ENCODE assay signal across 24 cellular contexts in the genomic region with DNA sequence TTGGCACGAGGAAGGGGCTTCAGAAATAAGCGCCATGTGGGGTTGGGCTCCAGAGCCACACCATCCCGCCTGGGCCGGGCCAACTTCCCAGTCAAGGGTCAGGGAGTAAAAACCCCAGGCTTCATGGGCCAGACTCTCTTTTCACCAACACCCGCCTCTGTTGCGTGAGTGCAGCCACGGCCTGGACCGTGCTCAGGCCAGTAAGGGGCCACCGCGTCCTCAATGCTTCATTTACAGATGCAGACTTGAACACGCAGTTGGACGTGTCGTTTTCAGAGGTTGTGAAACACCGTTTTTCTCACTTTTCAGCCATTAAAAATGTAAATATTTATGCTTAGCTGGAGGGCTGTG.
"Had no signal": no experiment of that assay in that cellular context is flagged by ENCODE, and none has a peak within 500 bp of the region (broad histone marks: within the 10 kb centered on the region; RNA-seq: fewer than 3 reads in every experiment).

No MANE protein-coding gene starts in this region.

- H3K36me3 ChIP-seq: heart right ventricle, left lung, ovary, prostate gland, tibial nerve, vagina had no signal

- H3K27me3 ChIP-seq: hepatocyte, left lung, ovary, tibial nerve, vagina had no signal

- H3K27me3 Mint-ChIP-seq: stimulated activated naive CD8-positive, alpha-beta T cell treated with anti-CD3 and anti-CD28 coated beads, Interleukin-15, amount 100 ng/mL, for 72 hours had no signal

- H3K9me3 ChIP-seq: heart right ventricle, left lung, ovary, prostate gland, vagina had no signal

- H2AFZ ChIP-seq: hepatocyte had no signal

- DNase-seq: heart right ventricle; kidney glomerular epithelial cell; left cardiac atrium; left lung; mesendoderm; naive thymus-derived CD4-positive, alpha-beta T cell; ovary; retina; right cardiac atrium; stimulated activated CD4-positive, alpha-beta T cell treated with anti-CD3 and anti-CD28 coated beads, Interleukin-4, amount 100 ng/mL, for 24 hours; stimulated activated naive CD4-positive, alpha-beta T cell treated with Interleukin-2 at 50 U/mL for 16 hours; stimulated activated naive CD8-positive, alpha-beta T cell treated with anti-CD3 and anti-CD28 coated beads, Interleukin-15, amount 100 ng/mL, for 72 hours; substantia nigra had no signal

- H3K79me2 ChIP-seq: hepatocyte had no signal

- H3K4me3 Mint-ChIP-seq: mesothelial cell of epicardium; naive thymus-derived CD4-positive, alpha-beta T cell; natural killer cell treated with Interleukin-12 subunit alpha and Interleukin-12 subunit beta and Interleukin-15 and Interleukin-18, amount 100 ng/mL, for 72 hours; stimulated activated effector memory CD8-positive, alpha-beta T cell treated with anti-CD3 and anti-CD28 coated beads, Interleukin-12 subunit alpha, Interleukin-12 subunit beta, amount 100 ng/mL, for 72 hours; stimulated activated naive CD8-positive, alpha-beta T cell treated with anti-CD3 and anti-CD28 coated beads, Interleukin-15, amount 100 ng/mL, for 72 hours; type B pancreatic cell had no signal

- H3K4me1 Mint-ChIP-seq: mesothelial cell of epicardium; naive thymus-derived CD4-positive, alpha-beta T cell; stimulated activated naive CD8-positive, alpha-beta T cell treated with anti-CD3 and anti-CD28 coated beads, Interleukin-15, amount 100 ng/mL, for 72 hours had no signal

- H3K27ac ChIP-seq: heart right ventricle, hepatocyte, left lung, ovary, prostate gland, skin epidermis, tibial nerve, vagina had no signal

- H3K4me1 ChIP-seq: heart right ventricle, left lung, prostate gland, tibial nerve, vagina had no signal

- H3K27ac Mint-ChIP-seq: mesothelial cell of epicardium; naive thymus-derived CD4-positive, alpha-beta T cell; natural killer cell treated with Interleukin-12 subunit alpha and Interleukin-12 subunit beta and Interleukin-15 and Interleukin-18, amount 100 ng/mL, for 72 hours; stimulated activated effector memory CD8-positive, alpha-beta T cell treated with anti-CD3 and anti-CD28 coated beads, Interleukin-12 subunit alpha, Interleukin-12 subunit beta, amount 100 ng/mL, for 72 hours; stimulated activated naive CD8-positive, alpha-beta T cell treated with anti-CD3 and anti-CD28 coated beads, Interleukin-15, amount 100 ng/mL, for 72 hours; type B pancreatic cell had no signal

- H3K36me3 Mint-ChIP-seq: mesothelial cell of epicardium; natural killer cell treated with Interleukin-12 subunit alpha and Interleukin-12 subunit beta and Interleukin-15 and Interleukin-18, amount 100 ng/mL, for 72 hours; stimulated activated effector memory CD8-positive, alpha-beta T cell treated with anti-CD3 and anti-CD28 coated beads, Interleukin-12 subunit alpha, Interleukin-12 subunit beta, amount 100 ng/mL, for 72 hours; type B pancreatic cell had no signal

- ATAC-seq: heart right ventricle; left cardiac atrium; left lung; naive thymus-derived CD4-positive, alpha-beta T cell; right cardiac atrium; sciatic nerve; stimulated activated effector memory CD8-positive, alpha-beta T cell treated with anti-CD3 and anti-CD28 coated beads, Interleukin-12 subunit alpha, Interleukin-12 subunit beta, amount 100 ng/mL, for 72 hours had no signal

- H3K4me3 ChIP-seq: heart right ventricle, hepatocyte, left lung, lung, ovary, prostate gland, skin epidermis, tibial nerve, vagina had no signal

- H3K4me2 ChIP-seq: hepatocyte had no signal

- H3K9me3 Mint-ChIP-seq: mesothelial cell of epicardium; natural killer cell treated with Interleukin-12 subunit alpha and Interleukin-12 subunit beta and Interleukin-15 and Interleukin-18, amount 100 ng/mL, for 72 hours; stimulated activated effector memory CD8-positive, alpha-beta T cell treated with anti-CD3 and anti-CD28 coated beads, Interleukin-12 subunit alpha, Interleukin-12 subunit beta, amount 100 ng/mL, for 72 hours; stimulated activated naive CD8-positive, alpha-beta T cell treated with anti-CD3 and anti-CD28 coated beads, Interleukin-15, amount 100 ng/mL, for 72 hours; type B pancreatic cell had no signal
